In the genomic region with DNA sequence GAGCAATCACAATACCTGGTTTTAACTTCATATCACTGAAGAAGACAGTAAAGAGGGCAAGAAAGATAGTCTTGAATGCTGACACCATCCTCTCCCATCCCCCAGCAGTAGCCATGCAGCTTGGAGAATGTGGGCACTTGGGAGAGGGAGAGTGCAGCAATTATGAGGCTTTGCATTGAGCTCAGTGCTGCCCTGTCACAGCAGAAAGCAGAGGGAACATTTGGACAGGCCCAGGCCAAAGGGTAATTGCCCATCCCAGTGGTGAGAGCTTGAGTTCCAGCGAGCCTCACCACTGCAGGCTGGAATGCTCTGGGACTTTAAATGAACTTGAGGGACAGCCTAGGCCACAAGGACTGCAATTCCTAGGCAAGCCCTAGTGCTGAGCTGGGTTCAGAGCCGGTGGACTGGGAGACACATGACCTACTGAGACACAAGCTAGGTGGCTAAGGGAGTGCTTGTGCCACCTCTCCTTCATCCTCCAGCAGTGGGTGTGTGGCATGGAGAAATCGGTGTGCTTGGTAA, we compare ENCODE assay signal across 23 cellular contexts.
"Had no signal": no experiment of that assay in that cellular context is flagged by ENCODE, and none has a peak within 500 bp of the region (broad histone marks: within the 10 kb centered on the region; RNA-seq: fewer than 3 reads in every experiment).

No MANE protein-coding gene starts in this region.

- H3K4me1 ChIP-seq: colonic mucosa, esophagus squamous epithelium, gastroesophageal sphincter, left lung, psoas muscle, transverse colon had no signal

- H3K9me3 ChIP-seq: colonic mucosa, esophagus squamous epithelium, gastroesophageal sphincter, left lung, neutrophil, psoas muscle, thoracic aorta, transverse colon had no signal

- H3K4me1 Mint-ChIP-seq: naive B cell; stimulated activated naive B cell treated with anti-CD40 and anti-IgM and Interleukin-4, amounts not matched to agents 10 μg/mL and 1 μg/mL and 100 μg/mL, for 72 hours; stimulated activated naive CD8-positive, alpha-beta T cell treated with anti-CD3 and anti-CD28 coated beads, Interleukin-15, amount 100 ng/mL, for 72 hours had no signal

- H3K4me3 Mint-ChIP-seq: naive B cell; stimulated activated naive B cell treated with anti-CD40 and anti-IgM and Interleukin-4, amounts not matched to agents 10 μg/mL and 1 μg/mL and 100 μg/mL, for 72 hours; stimulated activated naive CD8-positive, alpha-beta T cell treated with anti-CD3 and anti-CD28 coated beads, Interleukin-15, amount 100 ng/mL, for 72 hours had no signal

- ATAC-seq: gastroesophageal sphincter; left lung; psoas muscle; stimulated activated naive B cell treated with anti-CD40 and anti-IgM and Interleukin-4, amounts not matched to agents 10 μg/mL and 1 μg/mL and 100 μg/mL, for 72 hours had no signal

- H3K27me3 ChIP-seq: colonic mucosa, esophagus squamous epithelium, gastroesophageal sphincter, left lung, neutrophil, transverse colon had no signal

- H3K27ac ChIP-seq: colonic mucosa, esophagus squamous epithelium, gastroesophageal sphincter, left lung, neutrophil, psoas muscle, thoracic aorta, transverse colon had no signal

- H3K27ac Mint-ChIP-seq: naive B cell; stimulated activated naive B cell treated with anti-CD40 and anti-IgM and Interleukin-4, amounts not matched to agents 10 μg/mL and 1 μg/mL and 100 μg/mL, for 72 hours had no signal

- H3K9me3 Mint-ChIP-seq: stimulated activated naive CD8-positive, alpha-beta T cell treated with anti-CD3 and anti-CD28 coated beads, Interleukin-15, amount 100 ng/mL, for 72 hours had no signal

- H3K36me3 Mint-ChIP-seq: stimulated activated naive B cell treated with anti-CD40 and anti-IgM and Interleukin-4, amounts not matched to agents 10 μg/mL and 1 μg/mL and 100 μg/mL, for 72 hours had no signal

- H3K4me3 ChIP-seq: colonic mucosa, esophagus squamous epithelium, gastroesophageal sphincter, left lung, lung, psoas muscle, smooth muscle cell, thoracic aorta, transverse colon had no signal

- H3K27me3 Mint-ChIP-seq: stimulated activated naive CD8-positive, alpha-beta T cell treated with anti-CD3 and anti-CD28 coated beads, Interleukin-15, amount 100 ng/mL, for 72 hours had no signal

- DNase-seq: colonic mucosa; dermis blood vessel endothelial cell; esophagus squamous epithelium; foreskin fibroblast; glutamatergic neuron; islet precursor cell; left lung; mesenchymal stem cell; midbrain; naive B cell; psoas muscle; retina; stimulated activated CD4-positive, alpha-beta T cell treated with anti-CD3 and anti-CD28 coated beads, Interleukin-4, amount 100 ng/mL, for 1 hour; stimulated activated CD8-positive, alpha-beta memory T cell treated with anti-CD3 and anti-CD28 coated beads, Interleukin-4, amount 100 ng/mL, for 48 hours; stimulated activated naive B cell treated with anti-CD40 and anti-IgM and Interleukin-4, amounts not matched to agents 10 μg/mL and 1 μg/mL and 100 μg/mL, for 72 hours; stimulated activated naive CD8-positive, alpha-beta T cell treated with anti-CD3 and anti-CD28 coated beads, Interleukin-15, amount 100 ng/mL, for 72 hours; substantia nigra; transverse colon had no signal

- H3K36me3 ChIP-seq: colonic mucosa, esophagus squamous epithelium, gastroesophageal sphincter, left lung, neutrophil, thoracic aorta, transverse colon had no signal

- H3K4me2 ChIP-seq: smooth muscle cell had no signal
